Comparison of ENCODE assay signal across 8 cellular contexts in genomic region chr4:147733614-147734344, GRCh38. TPM values are rescaled to one million over a fixed set of nuclear protein-coding genes. Genes with fewer than 3 reads are reported as not detected.
DNase-seq lines count a peak whose midpoint lies in the region; ATAC-seq and TF ChIP-seq lines count a peak whose summit lies in the region.
"Had no signal": no experiment of that assay in that cellular context is flagged by ENCODE, and none has a peak within 500 bp of the region (broad histone marks: within the 10 kb centered on the region; RNA-seq: fewer than 3 reads in every experiment).

No MANE protein-coding gene starts in this region.

- H3K27me3 Mint-ChIP-seq in activated CD8-positive, alpha-beta T cell treated with anti-CD3 and anti-CD28 coated beads for 36 hours = peaks cover 4% of the 10 kb centered on the region

- no peaks in the 10 kb centered on the region for H3K27me3 ChIP-seq in stomach smooth muscle (ENCODE audit: control insufficient read depth in 1 of 2, insufficient read depth in 2 of 2, low read length in 2 of 2)

- CTCF ChIA-PET in activated CD8-positive, alpha-beta T cell treated with anti-CD3 and anti-CD28 coated beads for 36 hours (lab: Charles Lee) = interaction anchor here (0.9 to 1.6 kb wide), 2 partner anchors 49 to 133 kb away, joined by 3 to 9 read pairs; partner anchors contain the start of gene PRMT9

- no peaks in the 10 kb centered on the region for H3K36me3 ChIP-seq in stomach smooth muscle (ENCODE audit: control insufficient read depth in 2 of 2, insufficient read depth in 2 of 2, low read length in 2 of 2)

- peaks cover 13% of the 10 kb centered on the region for H3K4me1 ChIP-seq in stomach smooth muscle (ENCODE audit: control insufficient read depth, insufficient read depth, low read length)

- H3K27ac Mint-ChIP-seq in activated CD8-positive, alpha-beta T cell treated with anti-CD3 and anti-CD28 coated beads for 36 hours = no peak overlapping the region

- intact Hi-C loops in activated CD8-positive, alpha-beta T cell treated with anti-CD3 and anti-CD28 coated beads for 36 hours (cut with micrococcal nuclease) = no loop called here

- H3K4me1 Mint-ChIP-seq in activated CD8-positive, alpha-beta T cell treated with anti-CD3 and anti-CD28 coated beads for 36 hours (ENCODE audit: low read depth) = peaks cover 33% of the 10 kb centered on the region

- H3K9ac ChIP-seq in stomach smooth muscle (ENCODE audit: low read length in 2 of 2) = peak overlapping the region; percentile 93

- H3K36me3 Mint-ChIP-seq in activated CD8-positive, alpha-beta T cell treated with anti-CD3 and anti-CD28 coated beads for 36 hours (ENCODE audit: low read depth) = peaks cover 2% of the 10 kb centered on the region

- H3K9me3 ChIP-seq in stomach smooth muscle (ENCODE audit: control insufficient read depth in 2 of 2, low read length in 2 of 2) = no peaks in the 10 kb centered on the region

- peak overlapping the region; percentile 97 to 98 for H3K4me3 ChIP-seq in stomach smooth muscle (ENCODE audit: low read length in 2 of 2)

- peak overlapping the region; percentile 90 for H3K27ac ChIP-seq in stomach smooth muscle (ENCODE audit: low read length)

- no peak for TF ChIP-seq CTCF in activated CD8-positive, alpha-beta T cell treated with anti-CD3 and anti-CD28 coated beads for 36 hours (IDR thresholded peaks at IDR 0.05)

- peak; percentile 60 for DNase-seq in HCEC 1CT
- DNase-seq in activated CD8-positive, alpha-beta T cell treated with anti-CD3 and anti-CD28 coated beads for 36 hours = no peak
- DNase-seq in hepatic stellate cell (ENCODE audit: low spot score) = peak; percentile 38
- DNase-seq in NCI-H1436 (lab: John Stamatoyannopoulos, UW) = no peak
- no peak for DNase-seq in NCI-H1436 treated with DMSO at 0.1 percent for 48 hours (lab: John Stamatoyannopoulos, UW)
- DNase-seq: NCI-H2227 treated with DMSO at 0.1 percent for 48 hours had no signal

- no peaks in the 10 kb centered on the region for H3K9me3 Mint-ChIP-seq in activated CD8-positive, alpha-beta T cell treated with anti-CD3 and anti-CD28 coated beads for 36 hours

- H3K4me3 Mint-ChIP-seq in activated CD8-positive, alpha-beta T cell treated with anti-CD3 and anti-CD28 coated beads for 36 hours = peak overlapping the region; percentile 80

- POLR2A ChIA-PET in activated CD8-positive, alpha-beta T cell treated with anti-CD3 and anti-CD28 coated beads for 36 hours (lab: Charles Lee) = no interaction called here

- ATAC-seq in activated CD8-positive, alpha-beta T cell treated with anti-CD3 and anti-CD28 coated beads for 36 hours = no peak
- no peak for ATAC-seq in HG03196 (IDR thresholded peaks at IDR 0.05; ENCODE audit: unreplicated experiment)

RNA-seq across cellular contexts. Expression of gene ARHGAP10, which starts 1.9 kb away (rescaled TPM):
- 1 to 10 TPM; 4.0 to 5.1 TPM for total RNA-seq in activated CD8-positive, alpha-beta T cell treated with anti-CD3 and anti-CD28 coated beads for 36 hours

RNA-seq across cellular contexts. Expression of gene PRMT9, which starts 49.8 kb away (rescaled TPM):
- 1 to 10 TPM; 7.4 to 8.8 TPM for total RNA-seq in activated CD8-positive, alpha-beta T cell treated with anti-CD3 and anti-CD28 coated beads for 36 hours

Comparison
In these comparisons a context has a peak if more than half of its experiments do, and no peak if none do; other contexts are left out.
1. DNase-seq: peak in HCEC 1CT (single experiment) and hepatic stellate cell (single experiment); none in activated CD8-positive, alpha-beta T cell treated with anti-CD3 and anti-CD28 coated beads for 36 hours (single experiment), NCI-H1436 (single experiment) and NCI-H1436 treated with DMSO at 0.1 percent for 48 hours (single experiment).